In genomic region chr1:112423207-112423606, GRCh38 we compare ENCODE assay signal across 18 cellular contexts. TPM values are rescaled to one million over a fixed set of nuclear protein-coding genes. Genes with fewer than 3 reads are reported as not detected.
DNase-seq lines count a peak whose midpoint lies in the region; ATAC-seq, FAIRE-seq and TF ChIP-seq lines count a peak whose summit lies in the region.
"Had no signal": no experiment of that assay in that cellular context is flagged by ENCODE, and none has a peak within 500 bp of the region (broad histone marks: within the 10 kb centered on the region; RNA-seq: fewer than 3 reads in every experiment).

No MANE protein-coding gene starts in this region.

- H2BK15ac ChIP-seq in IMR-90 (ENCODE audit: low read depth, low read length): no peak overlapping the region

- no peak overlapping the region for H3K4me2 ChIP-seq in IMR-90 (ENCODE audit: low read depth, low read length)
- H3K4me2 ChIP-seq: BLaER1 treated with 17β-estradiol and CSF1 and Interleukin-3, amounts not matched to agents 10 nM and 100 nM had no signal

- H4K20me1 ChIP-seq in IMR-90 (ENCODE audit: insufficient read depth, low read length): peaks cover 12% of the 10 kb centered on the region; the same call in 1 of the 2 replicates
- H4K20me1 ChIP-seq: BLaER1 treated with 17β-estradiol and CSF1 and Interleukin-3, amounts not matched to agents 10 nM and 100 nM had no signal

- H3K4me3 ChIP-seq in IMR-90 (ENCODE audit: insufficient read depth, low read depth, low read length) (no peak overlapping the region), choroid plexus epithelial cell (ENCODE audit: low read depth, low read length) (no peak overlapping the region)
- H3K4me3 ChIP-seq in CD4-positive, alpha-beta memory T cell (ENCODE audit: low read length in 2 of 2): no peak overlapping the region
- H3K4me3 ChIP-seq: BLaER1 treated with 17β-estradiol and CSF1 and Interleukin-3, amounts not matched to agents 10 nM and 100 nM had no signal

- peak; percentile 74 for FAIRE-seq in A204.1 (lab: Jason Lieb, UNC)
- FAIRE-seq: GM19239 had no signal

- H3K36me3 Mint-ChIP-seq in mesothelial cell of epicardium: peaks cover 28% of the 10 kb centered on the region
- H3K36me3 Mint-ChIP-seq in CD4-positive, alpha-beta memory T cell: no peaks in the 10 kb centered on the region
- H3K36me3 Mint-ChIP-seq: CD4-positive, CD25-positive, alpha-beta regulatory T cell had no signal

- dilution Hi-C loops in IMR-90 (cut with HindIII; ENCODE audit: low sequenced_read_pairs, unreplicated experiment): no loop called here

- H2BK5ac ChIP-seq in IMR-90 (ENCODE audit: low read depth, low read length, poor library complexity, severe bottlenecking): peak overlapping the region; percentile 29

- H3K27ac Mint-ChIP-seq in mesothelial cell of epicardium: peak overlapping the region; percentile 89
- no peak overlapping the region for H3K27ac Mint-ChIP-seq in CD4-positive, alpha-beta memory T cell
- H3K27ac Mint-ChIP-seq: CD4-positive, CD25-positive, alpha-beta regulatory T cell had no signal

- H2AK5ac ChIP-seq in IMR-90 (ENCODE audit: low read depth, low read length): no peak overlapping the region

- no peak for TF ChIP-seq RAD21 in IMR-90 (IDR thresholded peaks at IDR 0.05; ENCODE audit: low read length)

- POLR2A ChIA-PET in IMR-90 (lab: Charles Lee; ENCODE audit: unreplicated experiment): no interaction called here
- POLR2A ChIA-PET in CD4-positive, alpha-beta memory T cell (lab: Charles Lee; ENCODE audit: partially characterized antibody): no interaction called here

- no peak for DNase-seq in IMR-90
- DNase-seq in choroid plexus epithelial cell (ENCODE audit: low read depth): peak; percentile 19
- DNase-seq in mesothelial cell of epicardium (ENCODE audit: low spot score in 2 of 2, unreplicated experiment in 2 of 2): no peak
- DNase-seq in NOMO-1 treated with DMSO at 0.1 percent for 48 hours (lab: John Stamatoyannopoulos, UW; ENCODE audit: unreplicated experiment): no peak
- no peak for DNase-seq in CD4-positive, alpha-beta memory T cell
- no peak for DNase-seq in T-helper 9 cell
- DNase-seq: Calu3; CD4-positive, CD25-positive, alpha-beta regulatory T cell; DMS 273 treated with DMSO at 0.1 percent for 48 hours; DMS79; GF-D8; GOT3; H9; HFFc6 had no signal

- peaks cover 3% of the 10 kb centered on the region for H3K4me1 ChIP-seq in IMR-90 (ENCODE audit: control insufficient read depth, insufficient read depth, low read length)
- H3K4me1 ChIP-seq in CD4-positive, alpha-beta memory T cell (ENCODE audit: insufficient read depth, low read length): no peaks in the 10 kb centered on the region

- peaks cover 17% of the 10 kb centered on the region for H3K36me3 ChIP-seq in IMR-90 (ENCODE audit: control insufficient read depth, insufficient read depth, low read length)
- H3K36me3 ChIP-seq in CD4-positive, alpha-beta memory T cell (ENCODE audit: insufficient read depth, low read length): no peaks in the 10 kb centered on the region

- in situ Hi-C loops in IMR-90 (cut with MboI; ENCODE audit: low sequenced_read_pairs): no loop called here

- H3K4ac ChIP-seq in IMR-90 (ENCODE audit: low read depth, low read length): no peak overlapping the region

- no peak overlapping the region for H2AK9ac ChIP-seq in IMR-90 (replicated peaks; ENCODE audit: low read depth, low read length, poor library complexity)

- no peaks in the 10 kb centered on the region for H3K27me3 Mint-ChIP-seq in mesothelial cell of epicardium (ENCODE audit: low read depth)
- peaks cover 2 to 11% of the 10 kb centered on the region in 2 donors for H3K27me3 Mint-ChIP-seq in CD4-positive, alpha-beta memory T cell
- H3K27me3 Mint-ChIP-seq: CD4-positive, CD25-positive, alpha-beta regulatory T cell had no signal

- CTCF ChIA-PET in IMR-90 (lab: Yijun Ruan, JAX): no interaction called here
- CTCF ChIA-PET in CD4-positive, alpha-beta memory T cell (lab: Charles Lee; ENCODE audit: partially characterized antibody): no interaction called here

- peak; percentile 61 for ATAC-seq in IMR-90 (ENCODE audit: low read depth)

- no peak overlapping the region for H2BK20ac ChIP-seq in IMR-90 (ENCODE audit: low read depth, low read length)

- peaks cover 7% of the 10 kb centered on the region for H3K9me1 ChIP-seq in IMR-90 (ENCODE audit: insufficient read depth, low read length)

- peak overlapping the region; percentile 32; the same call in 1 of the 2 replicates for H3K27ac ChIP-seq in IMR-90 (ENCODE audit: insufficient read depth, low read length)
- H3K27ac ChIP-seq in CD4-positive, alpha-beta memory T cell (ENCODE audit: low read depth, low read length): no peak overlapping the region
- H3K27ac ChIP-seq: 22Rv1; BLaER1 treated with 17β-estradiol and CSF1 and Interleukin-3, amounts not matched to agents 10 nM and 100 nM had no signal

- H3K4me3 Mint-ChIP-seq in mesothelial cell of epicardium: no peak overlapping the region
- H3K4me3 Mint-ChIP-seq in CD4-positive, alpha-beta memory T cell: no peak overlapping the region
- H3K4me3 Mint-ChIP-seq: CD4-positive, CD25-positive, alpha-beta regulatory T cell; H9; HFFc6 had no signal

- intact Hi-C loops in IMR-90 (cut with micrococcal nuclease): no loop called here
- intact Hi-C loops in CD4-positive, alpha-beta memory T cell (cut with micrococcal nuclease): no loop called here

- WGBS in IMR-90 (ENCODE audit: extremely low coverage in 2 of 2, insufficient read length in 1 of 2), 2 experiments: no CpG with 5 or more reads among the region's 1 CpG

- peaks cover 26 to 54% of the 10 kb centered on the region in 2 experiments for H3K79me1 ChIP-seq in IMR-90 (ENCODE audit: low read depth in 1 of 2, low read length in 2 of 2)

- no peak overlapping the region for H3K14ac ChIP-seq in IMR-90 (replicated peaks; ENCODE audit: low read depth, low read length)

- no peak overlapping the region for H4K8ac ChIP-seq in IMR-90 (ENCODE audit: low read depth in 2 of 2, low read length in 2 of 2)

- no peak overlapping the region for H3K56ac ChIP-seq in IMR-90 (ENCODE audit: extremely low read depth, insufficient read depth, low read length)

- peaks cover 8% of the 10 kb centered on the region for H3K4me1 Mint-ChIP-seq in mesothelial cell of epicardium
- H3K4me1 Mint-ChIP-seq in CD4-positive, alpha-beta memory T cell: no peaks in the 10 kb centered on the region
- H3K4me1 Mint-ChIP-seq: CD4-positive, CD25-positive, alpha-beta regulatory T cell had no signal

- no peak overlapping the region for H2BK120ac ChIP-seq in IMR-90 (ENCODE audit: low read depth, low read length)

- H3K9ac ChIP-seq in IMR-90 (ENCODE audit: low read depth, low read length): no peak overlapping the region
- H3K9ac ChIP-seq: BLaER1 treated with 17β-estradiol and CSF1 and Interleukin-3, amounts not matched to agents 10 nM and 100 nM had no signal

- TF ChIP-seq POLR2A in IMR-90 (IDR thresholded peaks at IDR 0.05; ENCODE audit: low read depth, low read length): no peak

- no peaks in the 10 kb centered on the region for H3K9me3 Mint-ChIP-seq in mesothelial cell of epicardium
- H3K9me3 Mint-ChIP-seq in CD4-positive, alpha-beta memory T cell: no peaks in the 10 kb centered on the region
- H3K9me3 Mint-ChIP-seq: H9, HFFc6 had no signal

- no peak overlapping the region for H4K5ac ChIP-seq in IMR-90 (ENCODE audit: low read depth, low read length)

- H2AFZ ChIP-seq in IMR-90 (replicated peaks; ENCODE audit: low read length, poor library complexity): no peak overlapping the region

- H3K23ac ChIP-seq in IMR-90 (ENCODE audit: low read depth, low read length): no peak overlapping the region

- H3K9me3 ChIP-seq in IMR-90 (ENCODE audit: control insufficient read depth, insufficient read depth, low read length): no peaks in the 10 kb centered on the region
- no peaks in the 10 kb centered on the region for H3K9me3 ChIP-seq in CD4-positive, alpha-beta memory T cell (ENCODE audit: control insufficient read depth in 1 of 2, low read length in 2 of 2)
- H3K9me3 ChIP-seq: BLaER1 treated with 17β-estradiol and CSF1 and Interleukin-3, amounts not matched to agents 10 nM and 100 nM had no signal

- no peaks in the 10 kb centered on the region for H3K27me3 ChIP-seq in IMR-90 (ENCODE audit: control insufficient read depth, insufficient read depth, low read length)
- H3K27me3 ChIP-seq in CD4-positive, alpha-beta memory T cell (ENCODE audit: insufficient read depth, low read length): no peaks in the 10 kb centered on the region
- H3K27me3 ChIP-seq: BLaER1 treated with 17β-estradiol and CSF1 and Interleukin-3, amounts not matched to agents 10 nM and 100 nM had no signal

- no peak overlapping the region for H3K18ac ChIP-seq in IMR-90 (ENCODE audit: low read depth, low read length)

- BruUV-seq in IMR-90 (replicated peaks; lab: Mats Ljungman, UMichigan): no TSS peak

- TF ChIP-seq CTCF in IMR-90 (conservative IDR thresholded peaks at IDR 0.05; ENCODE audit: low read depth, low read length) (no peak), choroid plexus epithelial cell (conservative IDR thresholded peaks at IDR 0.05; ENCODE audit: low read depth, low read length) (no peak), mesothelial cell of epicardium (IDR thresholded peaks at IDR 0.05; ENCODE audit: unreplicated experiment) (no peak)

- no peak overlapping the region for H4K91ac ChIP-seq in IMR-90 (ENCODE audit: insufficient read depth, low read depth, low read length)

TF ChIP-seq in IMR-90, 13 proteins besides CTCF, POLR2A, EP300 and RAD21 (continues in another document):
- TF ChIP-seq MAZ (IDR thresholded peaks at IDR 0.05; ENCODE audit: borderline replicate concordance, low read depth, low read length) (no peak), CHD1 (IDR thresholded peaks at IDR 0.05; ENCODE audit: low read depth, low read length) (no peak), RCOR1 (IDR thresholded peaks at IDR 0.05; ENCODE audit: insufficient replicate concordance, low read length) (no peak)
- TF ChIP-seq, protein P1, sequence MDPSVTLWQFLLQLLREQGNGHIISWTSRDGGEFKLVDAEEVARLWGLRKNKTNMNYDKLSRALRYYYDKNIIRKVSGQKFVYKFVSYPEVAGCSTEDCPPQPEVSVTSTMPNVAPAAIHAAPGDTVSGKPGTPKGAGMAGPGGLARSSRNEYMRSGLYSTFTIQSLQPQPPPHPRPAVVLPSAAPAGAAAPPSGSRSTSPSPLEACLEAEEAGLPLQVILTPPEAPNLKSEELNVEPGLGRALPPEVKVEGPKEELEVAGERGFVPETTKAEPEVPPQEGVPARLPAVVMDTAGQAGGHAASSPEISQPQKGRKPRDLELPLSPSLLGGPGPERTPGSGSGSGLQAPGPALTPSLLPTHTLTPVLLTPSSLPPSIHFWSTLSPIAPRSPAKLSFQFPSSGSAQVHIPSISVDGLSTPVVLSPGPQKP (IDR thresholded peaks at IDR 0.05; ENCODE audit: borderline replicate concordance, low read depth, low read length): no peak

RNA-seq across cellular contexts. Expression of gene CTTNBP2NL, which starts 27.2 kb away (rescaled TPM):
- total RNA-seq in IMR-90 (2012; rRNA removed): 22.0 and 31.7 TPM in 2 replicates
- 11.0 and 12.4 TPM in 2 replicates for polyA plus RNA-seq in IMR-90 (2012; rRNA removed)
- polyA plus RNA-seq in IMR-90 (2012; cell fraction: cytosol; rRNA removed): 2.7 and 4.7 TPM in 2 replicates
- 4.7 and 13.2 TPM in 2 replicates for polyA plus RNA-seq in IMR-90 (2012; cell fraction: nucleus; rRNA removed; ENCODE audit: low replicate concordance)
- total RNA-seq in mesothelial cell of epicardium: 63.2 to 65.4 TPM (median 64.9 TPM) in 3 replicates
- total RNA-seq in CD4-positive, alpha-beta memory T cell: under 1 TPM; 0.47 to 0.84 TPM
- polyA plus RNA-seq in CD4-positive, alpha-beta memory T cell: under 1 TPM in 1 of 2 donors, not detected in 1; 0.24 TPM

Comparison
In these comparisons a context has a peak if more than half of its experiments do, and no peak if none do; other contexts are left out.
1. RNA of gene CTTNBP2NL, which starts 27.2 kb away (total RNA-seq): 63.2 to 65.4 TPM in mesothelial cell of epicardium and 22.0 to 31.7 TPM in IMR-90; 0.47 to 0.84 TPM in CD4-positive, alpha-beta memory T cell; every median in the first group is over 10 times any median in the second.